ENCODE assay signal across 20 cellular contexts in the genomic region with DNA sequence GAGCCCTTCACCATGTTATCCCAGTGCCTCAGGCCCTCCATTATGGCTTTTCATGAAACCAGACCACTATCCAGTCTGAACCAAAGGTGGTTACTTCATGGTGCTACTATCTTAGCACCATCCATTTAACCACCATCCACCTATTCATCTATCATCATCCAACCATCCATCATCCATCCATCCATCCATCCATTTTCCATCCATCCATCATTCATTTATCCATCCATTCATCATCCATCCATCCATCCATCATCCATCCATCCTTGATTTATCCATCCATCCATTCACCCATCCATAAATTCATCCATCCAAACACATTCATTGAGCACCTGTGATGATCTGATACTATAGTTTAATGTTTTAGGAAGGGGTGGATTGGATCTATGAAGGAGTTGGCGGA.
"Had no signal": no experiment of that assay in that cellular context is flagged by ENCODE, and none has a peak within 500 bp of the region (broad histone marks: within the 10 kb centered on the region; RNA-seq: fewer than 3 reads in every experiment).

No MANE protein-coding gene starts in this region.

- H3K9me3 ChIP-seq: SK-N-SH had no signal

- H3K4me2 ChIP-seq: KMS-11, SK-N-SH had no signal

- H3K4me3 ChIP-seq: K562 had no signal

- FAIRE-seq: HepG2, K562 had no signal

- H3K27ac ChIP-seq: KMS-11, RWPE1 had no signal

- DNase-seq: Kasumi-1, MM.1S, NCI-H1092 treated with DMSO at 0.1 percent for 48 hours, NCI-H1436, NCI-H187, NCI-H2029, NCI-H2081 treated with DMSO at 0.1 percent for 48 hours, NCI-H2171, NCI-H226, NCI-H446, NCI-H510A, NCI-H524 treated with DMSO at 0.1 percent for 48 hours, NCI-H774, SHP77, SK-N-SH, SW 1271 had no signal

- H3K9ac ChIP-seq: KMS-11, SK-N-SH had no signal
